In the genomic region with DNA sequence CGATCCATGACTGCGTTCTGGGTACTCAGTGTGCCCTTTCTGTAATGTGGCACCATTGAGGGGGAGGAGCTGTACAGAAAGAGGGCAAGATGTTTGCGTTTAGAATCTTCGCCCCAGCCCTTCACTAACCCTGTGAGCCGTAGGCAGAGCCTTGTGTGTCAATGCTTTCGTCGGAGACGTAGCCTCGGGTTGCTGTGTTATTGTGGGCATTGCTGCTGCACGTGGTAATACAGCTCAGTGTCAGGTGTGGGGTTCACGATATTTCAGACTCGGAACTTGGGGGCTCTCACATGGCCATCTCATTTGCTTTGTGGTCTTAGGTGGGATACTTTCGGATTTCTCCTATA, we compare ENCODE assay signal across 13 cellular contexts. TPM values are rescaled to one million over a fixed set of nuclear protein-coding genes. Genes with fewer than 3 reads are reported as not detected.
A peak's percentile ranks its signal among the peaks of the same experiment; 100 is the strongest.
DNase-seq lines count a peak whose midpoint lies in the region; ATAC-seq and TF ChIP-seq lines count a peak whose summit lies in the region.
"Had no signal": no experiment of that assay in that cellular context is flagged by ENCODE, and none has a peak within 500 bp of the region (broad histone marks: within the 10 kb centered on the region; RNA-seq: fewer than 3 reads in every experiment).

No MANE protein-coding gene starts in this region.

- WGBS in adipose tissue, 3 donors, result 78 to 81% (median 79%) methylated on average over 13 of the region's 13 CpGs

- CTCF ChIA-PET in AG04450 (lab: Charles Lee), result no interaction called here

- no peaks in the 10 kb centered on the region; the same call in 1 of the 2 replicates for H3K9me3 ChIP-seq in AG04450 (ENCODE audit: control insufficient read depth, insufficient read depth, low read length)
- H3K9me3 ChIP-seq: SJCRH30 had no signal

- DNase-seq in AG04450 (ENCODE audit: low read depth, low spot score) (no peak), GM12865 (ENCODE audit: low read depth) (peak; percentile 29), nephron progenitor cell (no peak), C1 segment of cervical spinal cord (lab: John Stamatoyannopoulos, UW) (no peak)
- DNase-seq in stimulated activated CD4-positive, alpha-beta T cell treated with anti-CD3 and anti-CD28 coated beads, Interleukin-4, amount 100 ng/mL, for 1 hour, result no peak
- DNase-seq: activated CD4-positive, alpha-beta T cell treated with anti-CD3 and anti-CD28 coated beads, Interleukin-2, amount 50 U/mL, for 1 hour; KG1; left colon; NCI-H345; SJCRH30 had no signal

- H3K27me3 ChIP-seq in AG04450 (ENCODE audit: control insufficient read depth, insufficient read depth, low read length), result no peaks in the 10 kb centered on the region
- H3K27me3 ChIP-seq: SJCRH30 had no signal

- peaks cover 94% of the 10 kb centered on the region for H3K4me1 Mint-ChIP-seq in nephron progenitor cell

- H3K36me3 Mint-ChIP-seq in nephron progenitor cell (ENCODE audit: low read depth), result peaks cover 81% of the 10 kb centered on the region

- ATAC-seq in HG02763 (IDR thresholded peaks at IDR 0.05; ENCODE audit: unreplicated experiment) (no peak), GM18520 (IDR thresholded peaks at IDR 0.05; ENCODE audit: unreplicated experiment) (no peak)
- ATAC-seq: left colon had no signal

- H3K9me3 Mint-ChIP-seq in nephron progenitor cell, result no peaks in the 10 kb centered on the region

- no peak for TF ChIP-seq CTCF in AG04450 (IDR thresholded peaks at IDR 0.05; ENCODE audit: low read depth, low read length)
- TF ChIP-seq CTCF in GM12865 (IDR thresholded peaks at IDR 0.05; ENCODE audit: insufficient read depth, low read depth, low read length, missing control alignments), result no peak
- TF ChIP-seq CTCF in nephron progenitor cell (IDR thresholded peaks at IDR 0.05), result no peak

- H3K4me3 Mint-ChIP-seq in nephron progenitor cell, result no peak overlapping the region

- H3K27ac ChIP-seq in AG04450 (ENCODE audit: low read depth, low read length), result peak overlapping the region; percentile 31
- H3K27ac ChIP-seq in adipose tissue (ENCODE audit: low read depth, low read length), result peak overlapping the region; percentile 66
- H3K27ac ChIP-seq: SJCRH30 had no signal

- H3K4me3 ChIP-seq in AG04450 (ENCODE audit: low read depth, low read length), result no peak overlapping the region
- H3K4me3 ChIP-seq in GM12865 (ENCODE audit: low read depth, low read length), result no peak overlapping the region
- H3K4me3 ChIP-seq: SJCRH30 had no signal

- H3K27ac Mint-ChIP-seq in nephron progenitor cell, result peak overlapping the region; percentile 51

- H3K27me3 Mint-ChIP-seq in nephron progenitor cell (ENCODE audit: low read depth, poor library complexity), result peaks cover 7% of the 10 kb centered on the region

- POLR2A ChIA-PET in AG04450 (lab: Yijun Ruan, JAX), result interaction anchor here (4.9 kb wide), 1 partner anchor 16 kb away, joined by 24 read pairs; a partner anchor contains a TSS

RNA-seq across cellular contexts. Expression of a gene that starts 6.1 kb away (rescaled TPM):
- polyA plus RNA-seq in AG04450 (2011; rRNA removed) (1,566 and 2,378 TPM in 2 replicates), adipose tissue (1,000 to 10,000 TPM; 3,750 to 5,284 (median 4,831) TPM)
- polyA minus RNA-seq in AG04450 (2011; rRNA and poly(A)+ RNA removed), result 360 and 501 TPM in 2 replicates

RNA-seq across cellular contexts. Expression of a gene that starts 15.7 kb away (rescaled TPM):
- polyA plus RNA-seq in AG04450 (2011; rRNA removed) (32.4 and 36.4 TPM in 2 replicates), adipose tissue (10 to 100 TPM; 32.8 to 45.0 (median 39.6) TPM)
- polyA minus RNA-seq in AG04450 (2011; rRNA and poly(A)+ RNA removed), result 17.4 and 25.2 TPM in 2 replicates

RNA-seq across cellular contexts. Expression of a gene that starts 16.0 kb away (rescaled TPM):
- polyA plus RNA-seq in AG04450 (2011; rRNA removed) (not detected in 2 replicates), adipose tissue (10 to 100 TPM in 1 of 3 donors, 1 to 10 TPM in 2; 2.0 to 29.9 (median 6.1) TPM)
- not detected in 2 replicates for polyA minus RNA-seq in AG04450 (2011; rRNA and poly(A)+ RNA removed)

RNA-seq across cellular contexts. Expression of a gene that starts 17.4 kb away (rescaled TPM):
- 45.1 and 63.2 TPM in 2 replicates for polyA plus RNA-seq in AG04450 (2011; rRNA removed)
- 33.8 and 44.8 TPM in 2 replicates for polyA minus RNA-seq in AG04450 (2011; rRNA and poly(A)+ RNA removed)
- polyA plus RNA-seq in adipose tissue, result 10 to 100 TPM; 18.8 to 32.0 (median 27.5) TPM

RNA-seq across cellular contexts. Expression of a gene that starts 33.8 kb away (rescaled TPM):
- 1.3 and 1.5 TPM in 2 replicates for polyA plus RNA-seq in AG04450 (2011; rRNA removed)
- 0.18 TPM in 1 of 2 replicates, not detected in the other for polyA minus RNA-seq in AG04450 (2011; rRNA and poly(A)+ RNA removed)
- polyA plus RNA-seq in adipose tissue, result 10 to 100 TPM in 1 of 3 donors, 1 to 10 TPM in 2; 3.1 to 44.8 (median 6.4) TPM
